9 cellular contexts compared by ENCODE assay signal in the genomic region with DNA sequence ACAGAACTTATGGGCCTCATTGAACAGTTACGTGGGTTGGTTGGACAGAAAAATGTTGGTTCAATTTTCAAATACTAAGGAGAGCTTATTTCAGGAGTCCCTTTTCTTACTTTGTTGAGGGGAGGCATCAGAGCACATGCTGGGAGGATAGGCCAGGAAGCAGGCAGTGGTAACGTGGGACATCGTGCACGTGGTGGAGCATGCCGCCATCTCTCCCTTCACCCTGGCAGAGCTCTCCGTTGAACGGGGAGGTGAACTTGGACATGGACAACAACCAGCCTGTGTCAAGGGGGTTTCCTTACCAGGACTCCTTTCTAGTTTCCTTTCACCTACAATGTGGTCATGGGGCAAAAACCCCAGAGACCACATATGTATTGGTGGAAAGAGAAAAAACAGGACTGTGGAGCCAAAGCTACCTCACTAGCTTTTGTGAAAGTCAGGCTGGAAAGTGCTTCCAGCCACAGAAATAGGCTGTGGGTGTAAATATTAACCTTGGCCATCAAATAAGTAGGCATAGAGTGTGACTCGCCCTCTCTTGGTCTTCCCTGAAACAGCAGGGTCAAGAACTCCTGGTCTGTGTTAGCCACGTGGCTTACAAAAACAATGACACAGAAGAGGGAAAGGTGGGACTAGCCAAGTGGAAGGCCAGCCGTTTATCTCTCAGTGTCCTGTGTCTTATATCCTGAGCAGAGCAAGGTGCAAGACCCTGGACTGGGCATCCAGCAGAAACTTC. TPM values are rescaled to one million over a fixed set of nuclear protein-coding genes. Genes with fewer than 3 reads are reported as not detected.
DNase-seq lines count a peak whose midpoint lies in the region; ATAC-seq and TF ChIP-seq lines count a peak whose summit lies in the region.
"Had no signal": no experiment of that assay in that cellular context is flagged by ENCODE, and none has a peak within 500 bp of the region (broad histone marks: within the 10 kb centered on the region; RNA-seq: fewer than 3 reads in every experiment).

No MANE protein-coding gene starts in this region.

- peaks cover 79% of the 10 kb centered on the region for H3K36me3 ChIP-seq in thoracic aorta

- no peak overlapping the region for H3K4me3 ChIP-seq in foreskin fibroblast (ENCODE audit: low read depth in 1 of 2, low read length in 2 of 2)
- H3K4me3 ChIP-seq in thoracic aorta = no peak overlapping the region

- DNase-seq in activated naive CD4-positive, alpha-beta T cell treated with anti-CD3 and anti-CD28 coated beads, Interleukin-2, amount 50 U/mL, for 72 hours (ENCODE audit: low spot score in 2 of 2) = no peak
- DNase-seq in activated naive CD4-positive, alpha-beta T cell treated with Interleukin-2 at 50 U/mL for 16 hours = no peak
- no peak for DNase-seq in activated CD4-positive, alpha-beta memory T cell treated with anti-CD3 and anti-CD28 coated beads, Interleukin-2, amount 10 ng/mL, durations not matched to agents 7 days and 5 days
- DNase-seq in foreskin fibroblast (peak; percentile 81 to 90), thoracic aorta (ENCODE audit: low spot score) (no peak)
- DNase-seq: CD8-positive, alpha-beta memory T cell had no signal

- POLR2A ChIA-PET in activated CD4-positive, alpha-beta memory T cell treated with anti-CD3 and anti-CD28 coated beads, Interleukin-2, amount 10 ng/mL, durations not matched to agents 7 days and 5 days (lab: Charles Lee) = interaction anchor here (0.8 kb wide), 1 partner anchor 25 kb away, joined by 3 read pairs; no protein-coding TSS in a partner anchor

- H3K4me3 Mint-ChIP-seq in activated CD4-positive, alpha-beta memory T cell treated with anti-CD3 and anti-CD28 coated beads, Interleukin-2, amount 10 ng/mL, durations not matched to agents 7 days and 5 days = no peak overlapping the region
- H3K4me3 Mint-ChIP-seq: CD8-positive, alpha-beta memory T cell had no signal

- ATAC-seq in activated naive CD4-positive, alpha-beta T cell treated with anti-CD3 and anti-CD28 coated beads, Interleukin-2, amount 50 U/mL, for 72 hours = peak in 1 of 2 donors; percentile 69
- ATAC-seq in thoracic aorta (ENCODE audit: insufficient number of reproducible peaks, low FRiP score, low read depth) = peak; percentile 33
- no peak for ATAC-seq in GM19035 (IDR thresholded peaks at IDR 0.05; ENCODE audit: unreplicated experiment)
- ATAC-seq in HG03095 (IDR thresholded peaks at IDR 0.05; ENCODE audit: unreplicated experiment) = no peak
- ATAC-seq in HG02973 (IDR thresholded peaks at IDR 0.05; ENCODE audit: unreplicated experiment) = no peak

- peaks cover 4% of the 10 kb centered on the region for H3K4me1 Mint-ChIP-seq in activated CD4-positive, alpha-beta memory T cell treated with anti-CD3 and anti-CD28 coated beads, Interleukin-2, amount 10 ng/mL, durations not matched to agents 7 days and 5 days
- H3K4me1 Mint-ChIP-seq: CD8-positive, alpha-beta memory T cell had no signal

- no peaks in the 10 kb centered on the region for H3K27me3 ChIP-seq in thoracic aorta (replicated peaks; ENCODE audit: insufficient read depth)

- H3K4me1 ChIP-seq in thoracic aorta (ENCODE audit: control insufficient read depth in 1 of 2, low read depth in 2 of 2) = no peaks in the 10 kb centered on the region

- H3K9me3 ChIP-seq in thoracic aorta = no peaks in the 10 kb centered on the region

- no peaks in the 10 kb centered on the region for H3K27me3 Mint-ChIP-seq in activated CD4-positive, alpha-beta memory T cell treated with anti-CD3 and anti-CD28 coated beads, Interleukin-2, amount 10 ng/mL, durations not matched to agents 7 days and 5 days

- no peaks in the 10 kb centered on the region for H3K9me3 Mint-ChIP-seq in activated naive CD4-positive, alpha-beta T cell treated with anti-CD3 and anti-CD28 coated beads, Interleukin-2, amount 50 U/mL, for 72 hours
- H3K9me3 Mint-ChIP-seq in activated CD4-positive, alpha-beta memory T cell treated with anti-CD3 and anti-CD28 coated beads, Interleukin-2, amount 10 ng/mL, durations not matched to agents 7 days and 5 days = no peaks in the 10 kb centered on the region
- H3K9me3 Mint-ChIP-seq: CD8-positive, alpha-beta memory T cell had no signal

- TF ChIP-seq CTCF in foreskin fibroblast (IDR thresholded peaks at IDR 0.05; ENCODE audit: low read depth, low read length) (peak; percentile 21), thoracic aorta (IDR thresholded peaks at IDR 0.05) (no peak)

- peaks cover 7 to 8% of the 10 kb centered on the region in 2 donors for H3K36me3 Mint-ChIP-seq in activated naive CD4-positive, alpha-beta T cell treated with anti-CD3 and anti-CD28 coated beads, Interleukin-2, amount 50 U/mL, for 72 hours
- H3K36me3 Mint-ChIP-seq in activated CD4-positive, alpha-beta memory T cell treated with anti-CD3 and anti-CD28 coated beads, Interleukin-2, amount 10 ng/mL, durations not matched to agents 7 days and 5 days (ENCODE audit: low read depth) = peaks cover 63% of the 10 kb centered on the region

- H3K27ac ChIP-seq in thoracic aorta = no peak overlapping the region

- CTCF ChIA-PET in activated CD4-positive, alpha-beta memory T cell treated with anti-CD3 and anti-CD28 coated beads, Interleukin-2, amount 10 ng/mL, durations not matched to agents 7 days and 5 days (lab: Charles Lee) = no interaction called here

- H3K27ac Mint-ChIP-seq in activated naive CD4-positive, alpha-beta T cell treated with anti-CD3 and anti-CD28 coated beads, Interleukin-2, amount 50 U/mL, for 72 hours = peak overlapping the region; percentile 69 to 86
- peak overlapping the region; percentile 32 for H3K27ac Mint-ChIP-seq in activated CD4-positive, alpha-beta memory T cell treated with anti-CD3 and anti-CD28 coated beads, Interleukin-2, amount 10 ng/mL, durations not matched to agents 7 days and 5 days

RNA-seq across cellular contexts. Expression of a gene that starts 14.4 kb away (rescaled TPM):
- 10 to 100 TPM; 32.0 to 47.2 TPM for total RNA-seq in activated naive CD4-positive, alpha-beta T cell treated with anti-CD3 and anti-CD28 coated beads, Interleukin-2, amount 50 U/mL, for 72 hours
- total RNA-seq in activated CD4-positive, alpha-beta memory T cell treated with anti-CD3 and anti-CD28 coated beads, Interleukin-2, amount 10 ng/mL, durations not matched to agents 7 days and 5 days = 10 to 100 TPM; 38.7 to 39.5 TPM
- 10 to 100 TPM; 16.9 to 43.7 TPM for total RNA-seq in thoracic aorta

RNA-seq across cellular contexts. Expression of a gene that starts 14.9 kb away (rescaled TPM):
- 1 to 10 TPM; 3.2 to 5.2 TPM for total RNA-seq in activated naive CD4-positive, alpha-beta T cell treated with anti-CD3 and anti-CD28 coated beads, Interleukin-2, amount 50 U/mL, for 72 hours
- 1 to 10 TPM; 2.5 to 3.2 TPM for total RNA-seq in activated CD4-positive, alpha-beta memory T cell treated with anti-CD3 and anti-CD28 coated beads, Interleukin-2, amount 10 ng/mL, durations not matched to agents 7 days and 5 days
- 10 to 100 TPM in 1 of 2 donors, 1 to 10 TPM in 1; 7.5 to 11.6 TPM for total RNA-seq in thoracic aorta

RNA-seq across cellular contexts. Expression of a gene that starts 24.1 kb away (rescaled TPM):
- total RNA-seq in activated naive CD4-positive, alpha-beta T cell treated with anti-CD3 and anti-CD28 coated beads, Interleukin-2, amount 50 U/mL, for 72 hours = 1,000 to 10,000 TPM; 1,044 to 1,174 TPM
- 1,000 to 10,000 TPM; 1,036 to 1,058 TPM for total RNA-seq in activated CD4-positive, alpha-beta memory T cell treated with anti-CD3 and anti-CD28 coated beads, Interleukin-2, amount 10 ng/mL, durations not matched to agents 7 days and 5 days
- total RNA-seq in thoracic aorta = 100 to 1,000 TPM; 274 to 397 TPM

RNA-seq across cellular contexts. Expression of a gene that starts 43.1 kb away (rescaled TPM):
- total RNA-seq in activated naive CD4-positive, alpha-beta T cell treated with anti-CD3 and anti-CD28 coated beads, Interleukin-2, amount 50 U/mL, for 72 hours = 100 to 1,000 TPM; 127 to 154 TPM
- 100 to 1,000 TPM; 124 to 126 TPM for total RNA-seq in activated CD4-positive, alpha-beta memory T cell treated with anti-CD3 and anti-CD28 coated beads, Interleukin-2, amount 10 ng/mL, durations not matched to agents 7 days and 5 days
- total RNA-seq in thoracic aorta = 100 to 1,000 TPM in 1 of 2 donors, 10 to 100 TPM in 1; 28.6 to 101 TPM

RNA-seq across cellular contexts. Expression of a gene that starts 43.4 kb away (rescaled TPM):
- 100 to 1,000 TPM; 107 to 233 TPM for total RNA-seq in activated naive CD4-positive, alpha-beta T cell treated with anti-CD3 and anti-CD28 coated beads, Interleukin-2, amount 50 U/mL, for 72 hours
- total RNA-seq in activated CD4-positive, alpha-beta memory T cell treated with anti-CD3 and anti-CD28 coated beads, Interleukin-2, amount 10 ng/mL, durations not matched to agents 7 days and 5 days = 10 to 100 TPM; 90.5 to 90.7 TPM
- total RNA-seq in thoracic aorta = 10 to 100 TPM; 55.1 to 80.6 TPM

Comparison
In these comparisons a context has a peak if more than half of its experiments do, and no peak if none do; other contexts are left out.
1. DNase-seq: peak in foreskin fibroblast (2 of 2); none in activated naive CD4-positive, alpha-beta T cell treated with anti-CD3 and anti-CD28 coated beads, Interleukin-2, amount 50 U/mL, for 72 hours (0 of 2), activated naive CD4-positive, alpha-beta T cell treated with Interleukin-2 at 50 U/mL for 16 hours (single experiment), activated CD4-positive, alpha-beta memory T cell treated with anti-CD3 and anti-CD28 coated beads, Interleukin-2, amount 10 ng/mL, durations not matched to agents 7 days and 5 days (single experiment) and thoracic aorta (single experiment).